ENCODE assay signal across 1 cellular context in genomic region chr15:58431221-58432149, GRCh38.
TF ChIP-seq lines count a peak whose summit lies in the region.

Gene LIPC (plus strand): TSS chr15:58431991. CDS start chr15:58432033, 42 bp downstream.

TF ChIP-seq in SK-N-SH, 30 proteins besides CTCF, POLR2A, EP300 and RAD21:
- TF ChIP-seq YY1 (IDR thresholded peaks at IDR 0.05; ENCODE audit: low read depth) (no peak), ZBTB33 (IDR thresholded peaks at IDR 0.05; ENCODE audit: borderline replicate concordance, low read depth) (no peak), USF2 (IDR thresholded peaks at IDR 0.05; ENCODE audit: borderline replicate concordance, low read depth, low read length) (no peak), CHD2 (IDR thresholded peaks at IDR 0.05; ENCODE audit: low read length, partially characterized antibody) (no peak), SIN3A (IDR thresholded peaks at IDR 0.05; ENCODE audit: borderline replicate concordance, low read depth, low read length) (no peak)
